In the genomic region with DNA sequence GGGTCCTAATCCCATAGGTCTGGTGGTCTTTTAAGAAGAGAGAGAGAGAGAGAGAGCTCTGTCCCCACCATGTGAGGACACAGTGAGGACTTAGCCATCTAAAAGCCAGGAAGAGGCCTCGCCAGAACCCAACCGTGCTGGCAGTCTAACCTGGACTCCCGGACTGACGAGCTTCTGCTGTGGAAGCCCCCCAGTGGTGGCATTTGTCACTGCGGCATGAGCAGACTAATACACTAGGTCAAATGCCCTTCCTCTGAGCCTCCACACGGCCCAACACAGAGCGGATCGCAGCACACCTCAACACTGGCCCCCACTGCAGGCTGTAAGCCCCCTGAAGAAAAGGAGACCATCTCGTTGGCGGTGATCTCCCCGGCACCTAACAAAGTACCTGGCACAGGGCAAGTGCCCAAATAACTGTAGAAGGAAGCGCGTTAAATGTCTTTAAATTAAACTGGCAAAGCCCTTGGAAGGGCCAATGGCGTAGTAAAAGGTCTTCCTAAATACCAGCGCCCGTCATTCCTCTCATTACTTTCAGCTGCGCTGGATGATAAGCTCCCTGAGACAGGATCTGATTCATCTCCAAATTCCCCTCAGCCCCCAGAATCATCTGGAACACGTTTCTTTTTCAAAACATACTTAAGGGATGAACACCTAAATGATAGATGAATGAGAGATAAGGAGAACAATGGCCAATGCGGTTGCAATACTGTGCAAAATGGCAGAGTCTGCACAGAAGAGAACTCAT, we compare ENCODE assay signal across 8 cellular contexts.
DNase-seq lines count a peak whose midpoint lies in the region; ATAC-seq and TF ChIP-seq lines count a peak whose summit lies in the region.

No MANE protein-coding gene starts in this region.

- H3K4me1 Mint-ChIP-seq in CD8-positive, alpha-beta T cell (ENCODE audit: low read depth) = peaks cover 26% of the 10 kb centered on the region
- peaks cover 9% of the 10 kb centered on the region in 2 donors for H3K4me1 Mint-ChIP-seq in natural killer cell
- no peaks in the 10 kb centered on the region for H3K4me1 Mint-ChIP-seq in stimulated activated memory B cell treated with anti-CD40 and anti-IgM and Interleukin-4, amounts not matched to agents 10 μg/mL and 1 μg/mL and 100 μg/mL, for 72 hours

- H3K4me3 ChIP-seq in CD8-positive, alpha-beta T cell (ENCODE audit: low read depth, low read length) = no peak overlapping the region
- H3K4me3 ChIP-seq in epithelial cell of esophagus (ENCODE audit: low read length) = no peak overlapping the region

- peak; percentile 42 to 82 (median 70) for DNase-seq in CD8-positive, alpha-beta T cell
- DNase-seq in NCI-H69 (lab: John Stamatoyannopoulos, UW) (peak; percentile 37), epithelial cell of esophagus (ENCODE audit: low read depth) (peak; percentile 77), natural killer cell (peak; percentile 55), mesenteric fat pad (ENCODE audit: low spot score) (no peak)
- DNase-seq in activated CD8-positive, alpha-beta memory T cell treated with anti-CD3 and anti-CD28 coated beads for 4 hours (ENCODE audit: low read depth in 2 of 2) = peak; percentile 39 to 55

- CTCF ChIA-PET in CD8-positive, alpha-beta T cell (lab: Charles Lee) = interaction anchor here (0.6 to 5.0 kb wide), 21 partner anchors 11 to 143 kb away, joined by 3 to 32 read pairs (median 4); no protein-coding TSS in a partner anchor

- H3K4me1 ChIP-seq in CD8-positive, alpha-beta T cell (ENCODE audit: insufficient read depth, low read length) = no peaks in the 10 kb centered on the region

- H3K27me3 Mint-ChIP-seq in CD8-positive, alpha-beta T cell (ENCODE audit: low read depth) = no peaks in the 10 kb centered on the region
- peaks cover 4 to 17% of the 10 kb centered on the region in 2 donors for H3K27me3 Mint-ChIP-seq in natural killer cell (ENCODE audit: low read depth in 2 of 2)
- H3K27me3 Mint-ChIP-seq in stimulated activated memory B cell treated with anti-CD40 and anti-IgM and Interleukin-4, amounts not matched to agents 10 μg/mL and 1 μg/mL and 100 μg/mL, for 72 hours = peaks cover 40% of the 10 kb centered on the region

- peaks cover 26% of the 10 kb centered on the region for H3K36me3 Mint-ChIP-seq in CD8-positive, alpha-beta T cell
- H3K36me3 Mint-ChIP-seq in natural killer cell = no peaks in the 10 kb centered on the region
- H3K36me3 Mint-ChIP-seq in stimulated activated memory B cell treated with anti-CD40 and anti-IgM and Interleukin-4, amounts not matched to agents 10 μg/mL and 1 μg/mL and 100 μg/mL, for 72 hours = no peaks in the 10 kb centered on the region

- H3K27ac Mint-ChIP-seq in CD8-positive, alpha-beta T cell = no peak overlapping the region
- peak overlapping the region in 1 of 2 donors; percentile 7 for H3K27ac Mint-ChIP-seq in natural killer cell
- no peak overlapping the region for H3K27ac Mint-ChIP-seq in stimulated activated memory B cell treated with anti-CD40 and anti-IgM and Interleukin-4, amounts not matched to agents 10 μg/mL and 1 μg/mL and 100 μg/mL, for 72 hours

- H3K4me3 Mint-ChIP-seq in CD8-positive, alpha-beta T cell = no peak overlapping the region
- H3K4me3 Mint-ChIP-seq in natural killer cell = no peak overlapping the region
- H3K4me3 Mint-ChIP-seq in stimulated activated memory B cell treated with anti-CD40 and anti-IgM and Interleukin-4, amounts not matched to agents 10 μg/mL and 1 μg/mL and 100 μg/mL, for 72 hours = no peak overlapping the region

- H3K27me3 ChIP-seq in CD8-positive, alpha-beta T cell (ENCODE audit: insufficient read depth, low read length) = no peaks in the 10 kb centered on the region

- H3K36me3 ChIP-seq in CD8-positive, alpha-beta T cell (ENCODE audit: insufficient read depth, low read length) = no peaks in the 10 kb centered on the region

- intact Hi-C loops in CD8-positive, alpha-beta T cell (cut with DNase I, micrococcal nuclease) = loop anchor here (1.0 to 2.0 kb wide), 3 partner anchors 40 to 143 kb away; no protein-coding TSS in a partner anchor
- intact Hi-C loops in natural killer cell (cut with micrococcal nuclease) = no loop called here

- no peak overlapping the region for H3K27ac ChIP-seq in CD8-positive, alpha-beta T cell (ENCODE audit: low read depth, low read length)

- peak; percentile 60 for TF ChIP-seq CTCF in CD8-positive, alpha-beta T cell (IDR thresholded peaks at IDR 0.05)
- peak; percentile 61 for TF ChIP-seq CTCF in epithelial cell of esophagus (IDR thresholded peaks at IDR 0.05; ENCODE audit: insufficient read depth, low read depth, low read length, missing control alignments)
- TF ChIP-seq CTCF in natural killer cell (IDR thresholded peaks at IDR 0.05) = peak; percentile 78

- POLR2A ChIA-PET in CD8-positive, alpha-beta T cell (lab: Charles Lee) = interaction anchor here (1.0 kb wide), 1 partner anchor 16 kb away, joined by 3 read pairs; no protein-coding TSS in a partner anchor

- peak; percentile 94 for ATAC-seq in CD8-positive, alpha-beta T cell
- ATAC-seq in GM21576 (IDR thresholded peaks at IDR 0.05; ENCODE audit: unreplicated experiment) (peak; percentile 68), natural killer cell (peak; percentile 72 to 88 (median 84))
- ATAC-seq in stimulated activated memory B cell treated with anti-CD40 and anti-IgM and Interleukin-4, amounts not matched to agents 10 μg/mL and 1 μg/mL and 100 μg/mL, for 72 hours = peak; percentile 68

- no peaks in the 10 kb centered on the region for H3K9me3 Mint-ChIP-seq in CD8-positive, alpha-beta T cell
- H3K9me3 Mint-ChIP-seq in natural killer cell = no peaks in the 10 kb centered on the region
- peaks cover 3% of the 10 kb centered on the region for H3K9me3 Mint-ChIP-seq in stimulated activated memory B cell treated with anti-CD40 and anti-IgM and Interleukin-4, amounts not matched to agents 10 μg/mL and 1 μg/mL and 100 μg/mL, for 72 hours

- H3K9me3 ChIP-seq in CD8-positive, alpha-beta T cell (ENCODE audit: low read length) = no peaks in the 10 kb centered on the region
